10 cellular contexts compared by ENCODE assay signal in genomic region chr1:59290173-59290954, GRCh38. TPM values are rescaled to one million over a fixed set of nuclear protein-coding genes. Genes with fewer than 3 reads are reported as not detected.
DNase-seq lines count a peak whose midpoint lies in the region; ATAC-seq and TF ChIP-seq lines count a peak whose summit lies in the region.
"Had no signal": no experiment of that assay in that cellular context is flagged by ENCODE, and none has a peak within 500 bp of the region (broad histone marks: within the 10 kb centered on the region; RNA-seq: fewer than 3 reads in every experiment).

No MANE protein-coding gene starts in this region.

- no peaks in the 10 kb centered on the region for H3K9me3 Mint-ChIP-seq in stimulated activated effector memory CD8-positive, alpha-beta T cell treated with anti-CD3 and anti-CD28 coated beads, Interleukin-12 subunit alpha, Interleukin-12 subunit beta, amount 100 ng/mL, for 72 hours
- H3K9me3 Mint-ChIP-seq: central memory CD8-positive, alpha-beta T cell had no signal

- ATAC-seq in GM21367 (IDR thresholded peaks at IDR 0.05; ENCODE audit: unreplicated experiment) (peak; percentile 78), HG03521 (IDR thresholded peaks at IDR 0.05; ENCODE audit: unreplicated experiment) (peak; percentile 78)
- ATAC-seq in stimulated activated effector memory CD8-positive, alpha-beta T cell treated with anti-CD3 and anti-CD28 coated beads, Interleukin-12 subunit alpha, Interleukin-12 subunit beta, amount 100 ng/mL, for 72 hours = peak; percentile 81

- peak; percentile 23 for TF ChIP-seq CTCF in fibroblast of the aortic adventitia (IDR thresholded peaks at IDR 0.05; ENCODE audit: insufficient read depth, low read length)

- peak; percentile 46 for DNase-seq in NCI-H2029 (lab: John Stamatoyannopoulos, UW)
- no peak for DNase-seq in NCI-H2029 treated with DMSO at 0.1 percent for 48 hours (lab: John Stamatoyannopoulos, UW)
- DNase-seq in SHP77 (lab: John Stamatoyannopoulos, UW) = peak; percentile 11 to 34
- peak; percentile 26 for DNase-seq in fibroblast of the aortic adventitia (ENCODE audit: low read depth)
- DNase-seq in stimulated activated effector memory CD8-positive, alpha-beta T cell treated with anti-CD3 and anti-CD28 coated beads, Interleukin-12 subunit alpha, Interleukin-12 subunit beta, amount 100 ng/mL, for 72 hours (ENCODE audit: low spot score in 2 of 2) = no peak
- no peak for DNase-seq in hypothalamus (lab: John Stamatoyannopoulos, UW)

- no peak overlapping the region for H3K4me3 Mint-ChIP-seq in stimulated activated effector memory CD8-positive, alpha-beta T cell treated with anti-CD3 and anti-CD28 coated beads, Interleukin-12 subunit alpha, Interleukin-12 subunit beta, amount 100 ng/mL, for 72 hours
- H3K4me3 Mint-ChIP-seq: central memory CD8-positive, alpha-beta T cell had no signal

- no peaks in the 10 kb centered on the region for H3K36me3 Mint-ChIP-seq in stimulated activated effector memory CD8-positive, alpha-beta T cell treated with anti-CD3 and anti-CD28 coated beads, Interleukin-12 subunit alpha, Interleukin-12 subunit beta, amount 100 ng/mL, for 72 hours

- no peak overlapping the region for H3K4me3 ChIP-seq in fibroblast of the aortic adventitia (ENCODE audit: low read depth, low read length)
- H3K4me3 ChIP-seq: BLaER1 had no signal

- H3K27ac Mint-ChIP-seq in stimulated activated effector memory CD8-positive, alpha-beta T cell treated with anti-CD3 and anti-CD28 coated beads, Interleukin-12 subunit alpha, Interleukin-12 subunit beta, amount 100 ng/mL, for 72 hours = no peak overlapping the region

- peaks cover 37% of the 10 kb centered on the region for H3K4me1 Mint-ChIP-seq in stimulated activated effector memory CD8-positive, alpha-beta T cell treated with anti-CD3 and anti-CD28 coated beads, Interleukin-12 subunit alpha, Interleukin-12 subunit beta, amount 100 ng/mL, for 72 hours

RNA-seq across cellular contexts. Expression of gene FGGY, which starts 6.5 kb away (rescaled TPM):
- 16.9 and 17.5 TPM in 2 replicates for total RNA-seq in fibroblast of the aortic adventitia (ENCODE audit: low replicate concordance)

Comparison
In these comparisons a context has a peak if more than half of its experiments do, and no peak if none do; other contexts are left out.
1. DNase-seq: peak in NCI-H2029 (single experiment), SHP77 (2 of 2) and fibroblast of the aortic adventitia (single experiment); none in NCI-H2029 treated with DMSO at 0.1 percent for 48 hours (single experiment), stimulated activated effector memory CD8-positive, alpha-beta T cell treated with anti-CD3 and anti-CD28 coated beads, Interleukin-12 subunit alpha, Interleukin-12 subunit beta, amount 100 ng/mL, for 72 hours (0 of 2) and hypothalamus (0 of 51).
2. Peak in every context shown above with its lines, with median percentiles within 50 percentile points of each other: ATAC-seq.